In the genomic region with DNA sequence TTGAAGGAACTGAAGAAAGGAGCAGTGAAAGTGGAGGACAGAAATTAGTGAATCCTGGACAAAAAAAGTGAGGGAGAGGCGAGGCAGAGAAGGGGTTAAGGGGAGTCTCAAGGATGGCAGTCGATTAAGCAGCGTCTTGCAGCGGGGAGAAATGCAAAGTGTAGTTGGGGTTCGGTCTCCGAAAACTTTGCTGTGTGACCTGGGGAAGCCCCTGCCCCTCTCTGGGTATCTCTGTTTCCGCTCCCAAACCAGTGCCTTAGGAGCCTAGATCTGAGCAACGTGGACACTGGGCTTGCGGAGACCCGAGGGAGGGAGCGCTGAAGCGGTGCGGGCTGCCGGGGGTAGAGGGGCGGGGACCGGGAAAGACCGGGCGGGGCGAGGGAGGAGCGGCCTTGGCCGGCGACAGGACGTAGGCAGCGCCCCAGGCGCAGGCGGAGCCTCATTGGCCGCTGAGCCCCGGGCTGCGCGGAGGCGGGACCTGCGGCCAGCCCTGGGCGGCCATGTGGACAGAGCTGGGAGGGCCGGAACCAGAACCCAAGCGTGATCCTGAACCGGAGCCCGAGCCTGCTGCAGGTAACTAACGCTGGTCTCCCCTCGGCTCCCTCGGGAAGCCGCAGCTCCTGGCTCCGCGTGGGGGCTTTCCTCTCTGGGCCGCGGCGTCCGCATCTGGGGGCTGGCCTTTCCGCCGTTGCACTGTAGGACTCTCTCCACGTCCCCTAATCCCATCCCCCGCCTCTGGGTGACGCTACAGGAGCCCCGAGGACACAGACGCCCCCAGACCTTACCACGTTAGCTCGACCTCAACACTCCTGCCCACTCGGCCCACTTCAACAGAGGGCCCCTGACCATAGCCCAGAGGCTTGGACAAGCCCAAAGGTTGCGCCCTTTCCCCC, we compare ENCODE assay signal across 1 cellular context.
TF ChIP-seq lines count a peak whose summit lies in the region.

A gene (plus strand): TSS at position 468 of the 893 bp plus-strand sequence. CDS start 3,047 bp downstream, outside the sequence.

TF ChIP-seq in H1, 55 proteins besides CTCF, POLR2A, EP300 and RAD21 (continues in another document):
- TF ChIP-seq KDM4A (IDR thresholded peaks at IDR 0.05; ENCODE audit: low read depth, low read length, severe bottlenecking) (peak; percentile 89), SAP30 (IDR thresholded peaks at IDR 0.05; ENCODE audit: insufficient read depth, insufficient replicate concordance, low read length) (peak; percentile 63), RBBP5 (IDR thresholded peaks at IDR 0.05; ENCODE audit: borderline replicate concordance, low read depth, low read length) (peak; percentile 69), POLR2AphosphoS5 (IDR thresholded peaks at IDR 0.05; ENCODE audit: low read depth, low read length) (peak; percentile 71), RXRA (IDR thresholded peaks at IDR 0.05; ENCODE audit: insufficient read depth, low read depth, low read length) (no peak), CEBPB (IDR thresholded peaks at IDR 0.05; ENCODE audit: low read depth, low read length) (no peak), JUN (IDR thresholded peaks at IDR 0.05; ENCODE audit: low read depth, low read length) (no peak), RNF2 (IDR thresholded peaks at IDR 0.05; ENCODE audit: borderline replicate concordance, low read depth, low read length, missing control alignments, poor library complexity, severe bottlenecking) (no peak), BACH1 (IDR thresholded peaks at IDR 0.05; ENCODE audit: low read length) (peak; percentile 69), CHD2 (IDR thresholded peaks at IDR 0.05; ENCODE audit: low read length) (no peak), KDM1A (IDR thresholded peaks at IDR 0.05; ENCODE audit: borderline replicate concordance, low read length) (peak; percentile 92), SIN3A (conservative IDR thresholded peaks at IDR 0.05 in 1 of 2, IDR thresholded peaks at IDR 0.05 in 1 of 2; ENCODE audit: low read depth in 1 of 2, low read length in 2 of 2) (peak in 1 of 2 experiments; percentile 31; a peak in 1 of 4 replicates), SIX5 (IDR thresholded peaks at IDR 0.05; ENCODE audit: low read depth, low read length) (no peak), SP4 (IDR thresholded peaks at IDR 0.05; ENCODE audit: low read length) (0 out of 2 replicates have a peak, but pooled peaks have one; percentile 27), ZNF274 (IDR thresholded peaks at IDR 0.05; ENCODE audit: borderline replicate concordance, extremely low read depth, low read length) (no peak), CTBP2 (IDR thresholded peaks at IDR 0.05; ENCODE audit: borderline replicate concordance, insufficient read depth, insufficient read length, low read length) (no peak), HDAC6 (IDR thresholded peaks at IDR 0.05; ENCODE audit: low read depth, low read length) (no peak), CBX8 (IDR thresholded peaks at IDR 0.05; ENCODE audit: borderline replicate concordance, low read depth, low read length) (no peak), SP1 (IDR thresholded peaks at IDR 0.05; ENCODE audit: low read depth, low read length) (0 out of 2 replicates have a peak, but pooled peaks have one; percentile 26), TAF1 (IDR thresholded peaks at IDR 0.05; ENCODE audit: low read depth, low read length) (peak; percentile 77), TBP (IDR thresholded peaks at IDR 0.05; ENCODE audit: low read depth, low read length) (peak; percentile 66), FOSL1 (IDR thresholded peaks at IDR 0.05; ENCODE audit: insufficient read depth, low read depth, low read length) (no peak), GABPA (IDR thresholded peaks at IDR 0.05; ENCODE audit: borderline replicate concordance, insufficient read depth, low read length) (no peak), NANOG (IDR thresholded peaks at IDR 0.05; ENCODE audit: insufficient read depth, low read depth, low read length, poor library complexity, severe bottlenecking) (no peak), EZH2 (IDR thresholded peaks at IDR 0.05; ENCODE audit: low read depth, low read length, severe bottlenecking) (no peak), SUZ12 (IDR thresholded peaks at IDR 0.05; ENCODE audit: low read length) (0 out of 2 replicates have a peak, but pooled peaks have one; percentile 31), CHD1 (IDR thresholded peaks at IDR 0.05; ENCODE audit: low read depth, low read length) (no peak), CREB1 (IDR thresholded peaks at IDR 0.05) (no peak), HDAC2 (IDR thresholded peaks at IDR 0.05; ENCODE audit: borderline replicate concordance in 1 of 2, low read depth in 2 of 2, low read length in 2 of 2) (peak; percentile 23 to 78; a peak in 1 of 4 replicates), CBX5 (IDR thresholded peaks at IDR 0.05; ENCODE audit: low read depth, low read length) (no peak), TEAD4 (IDR thresholded peaks at IDR 0.05; ENCODE audit: low read depth, low read length) (no peak), NRF1 (IDR thresholded peaks at IDR 0.05; ENCODE audit: low read depth, low read length) (no peak), SP2 (IDR thresholded peaks at IDR 0.05; ENCODE audit: low read length) (no peak), YY1 (IDR thresholded peaks at IDR 0.05; ENCODE audit: low read depth, low read length) (peak; percentile 65; the same call in 1 of the 2 replicates), ASH2L (IDR thresholded peaks at IDR 0.05; ENCODE audit: low read length) (peak; percentile 84), TAF7 (optimal IDR thresholded peaks at IDR 0.05; ENCODE audit: borderline replicate concordance, low read depth, low read length) (no peak), MAFK (IDR thresholded peaks at IDR 0.05; ENCODE audit: low read depth, low read length) (no peak), EGR1 (IDR thresholded peaks at IDR 0.05; ENCODE audit: borderline replicate concordance, low read depth, low read length) (no peak), BRCA1 (IDR thresholded peaks at IDR 0.05; ENCODE audit: low read depth, low read length) (no peak), SRF (IDR thresholded peaks at IDR 0.05; ENCODE audit: low read depth, low read length) (no peak), KDM5A (IDR thresholded peaks at IDR 0.05; ENCODE audit: low read length) (no peak), TCF12 (IDR thresholded peaks at IDR 0.05; ENCODE audit: low read depth, low read length) (no peak), PHF8 (conservative IDR thresholded peaks at IDR 0.05; ENCODE audit: low read depth, low read length) (peak; percentile 90), POU5F1 (IDR thresholded peaks at IDR 0.05; ENCODE audit: low read depth, low read length) (no peak), SIRT6 (IDR thresholded peaks at IDR 0.05; ENCODE audit: low read length) (no peak), JUND (IDR thresholded peaks at IDR 0.05; ENCODE audit: low read length) (no peak), GTF2F1 (IDR thresholded peaks at IDR 0.05; ENCODE audit: borderline replicate concordance, low read depth, low read length) (peak; percentile 76; the same call in 1 of the 2 replicates), RFX5 (IDR thresholded peaks at IDR 0.05; ENCODE audit: borderline replicate concordance, low read depth, low read length) (no peak)
- TF ChIP-seq, protein P1, sequence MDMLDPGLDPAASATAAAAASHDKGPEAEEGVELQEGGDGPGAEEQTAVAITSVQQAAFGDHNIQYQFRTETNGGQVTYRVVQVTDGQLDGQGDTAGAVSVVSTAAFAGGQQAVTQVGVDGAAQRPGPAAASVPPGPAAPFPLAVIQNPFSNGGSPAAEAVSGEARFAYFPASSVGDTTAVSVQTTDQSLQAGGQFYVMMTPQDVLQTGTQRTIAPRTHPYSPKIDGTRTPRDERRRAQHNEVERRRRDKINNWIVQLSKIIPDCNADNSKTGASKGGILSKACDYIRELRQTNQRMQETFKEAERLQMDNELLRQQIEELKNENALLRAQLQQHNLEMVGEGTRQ (IDR thresholded peaks at IDR 0.05; ENCODE audit: low read length), result no peak
- TF ChIP-seq, protein P2, sequence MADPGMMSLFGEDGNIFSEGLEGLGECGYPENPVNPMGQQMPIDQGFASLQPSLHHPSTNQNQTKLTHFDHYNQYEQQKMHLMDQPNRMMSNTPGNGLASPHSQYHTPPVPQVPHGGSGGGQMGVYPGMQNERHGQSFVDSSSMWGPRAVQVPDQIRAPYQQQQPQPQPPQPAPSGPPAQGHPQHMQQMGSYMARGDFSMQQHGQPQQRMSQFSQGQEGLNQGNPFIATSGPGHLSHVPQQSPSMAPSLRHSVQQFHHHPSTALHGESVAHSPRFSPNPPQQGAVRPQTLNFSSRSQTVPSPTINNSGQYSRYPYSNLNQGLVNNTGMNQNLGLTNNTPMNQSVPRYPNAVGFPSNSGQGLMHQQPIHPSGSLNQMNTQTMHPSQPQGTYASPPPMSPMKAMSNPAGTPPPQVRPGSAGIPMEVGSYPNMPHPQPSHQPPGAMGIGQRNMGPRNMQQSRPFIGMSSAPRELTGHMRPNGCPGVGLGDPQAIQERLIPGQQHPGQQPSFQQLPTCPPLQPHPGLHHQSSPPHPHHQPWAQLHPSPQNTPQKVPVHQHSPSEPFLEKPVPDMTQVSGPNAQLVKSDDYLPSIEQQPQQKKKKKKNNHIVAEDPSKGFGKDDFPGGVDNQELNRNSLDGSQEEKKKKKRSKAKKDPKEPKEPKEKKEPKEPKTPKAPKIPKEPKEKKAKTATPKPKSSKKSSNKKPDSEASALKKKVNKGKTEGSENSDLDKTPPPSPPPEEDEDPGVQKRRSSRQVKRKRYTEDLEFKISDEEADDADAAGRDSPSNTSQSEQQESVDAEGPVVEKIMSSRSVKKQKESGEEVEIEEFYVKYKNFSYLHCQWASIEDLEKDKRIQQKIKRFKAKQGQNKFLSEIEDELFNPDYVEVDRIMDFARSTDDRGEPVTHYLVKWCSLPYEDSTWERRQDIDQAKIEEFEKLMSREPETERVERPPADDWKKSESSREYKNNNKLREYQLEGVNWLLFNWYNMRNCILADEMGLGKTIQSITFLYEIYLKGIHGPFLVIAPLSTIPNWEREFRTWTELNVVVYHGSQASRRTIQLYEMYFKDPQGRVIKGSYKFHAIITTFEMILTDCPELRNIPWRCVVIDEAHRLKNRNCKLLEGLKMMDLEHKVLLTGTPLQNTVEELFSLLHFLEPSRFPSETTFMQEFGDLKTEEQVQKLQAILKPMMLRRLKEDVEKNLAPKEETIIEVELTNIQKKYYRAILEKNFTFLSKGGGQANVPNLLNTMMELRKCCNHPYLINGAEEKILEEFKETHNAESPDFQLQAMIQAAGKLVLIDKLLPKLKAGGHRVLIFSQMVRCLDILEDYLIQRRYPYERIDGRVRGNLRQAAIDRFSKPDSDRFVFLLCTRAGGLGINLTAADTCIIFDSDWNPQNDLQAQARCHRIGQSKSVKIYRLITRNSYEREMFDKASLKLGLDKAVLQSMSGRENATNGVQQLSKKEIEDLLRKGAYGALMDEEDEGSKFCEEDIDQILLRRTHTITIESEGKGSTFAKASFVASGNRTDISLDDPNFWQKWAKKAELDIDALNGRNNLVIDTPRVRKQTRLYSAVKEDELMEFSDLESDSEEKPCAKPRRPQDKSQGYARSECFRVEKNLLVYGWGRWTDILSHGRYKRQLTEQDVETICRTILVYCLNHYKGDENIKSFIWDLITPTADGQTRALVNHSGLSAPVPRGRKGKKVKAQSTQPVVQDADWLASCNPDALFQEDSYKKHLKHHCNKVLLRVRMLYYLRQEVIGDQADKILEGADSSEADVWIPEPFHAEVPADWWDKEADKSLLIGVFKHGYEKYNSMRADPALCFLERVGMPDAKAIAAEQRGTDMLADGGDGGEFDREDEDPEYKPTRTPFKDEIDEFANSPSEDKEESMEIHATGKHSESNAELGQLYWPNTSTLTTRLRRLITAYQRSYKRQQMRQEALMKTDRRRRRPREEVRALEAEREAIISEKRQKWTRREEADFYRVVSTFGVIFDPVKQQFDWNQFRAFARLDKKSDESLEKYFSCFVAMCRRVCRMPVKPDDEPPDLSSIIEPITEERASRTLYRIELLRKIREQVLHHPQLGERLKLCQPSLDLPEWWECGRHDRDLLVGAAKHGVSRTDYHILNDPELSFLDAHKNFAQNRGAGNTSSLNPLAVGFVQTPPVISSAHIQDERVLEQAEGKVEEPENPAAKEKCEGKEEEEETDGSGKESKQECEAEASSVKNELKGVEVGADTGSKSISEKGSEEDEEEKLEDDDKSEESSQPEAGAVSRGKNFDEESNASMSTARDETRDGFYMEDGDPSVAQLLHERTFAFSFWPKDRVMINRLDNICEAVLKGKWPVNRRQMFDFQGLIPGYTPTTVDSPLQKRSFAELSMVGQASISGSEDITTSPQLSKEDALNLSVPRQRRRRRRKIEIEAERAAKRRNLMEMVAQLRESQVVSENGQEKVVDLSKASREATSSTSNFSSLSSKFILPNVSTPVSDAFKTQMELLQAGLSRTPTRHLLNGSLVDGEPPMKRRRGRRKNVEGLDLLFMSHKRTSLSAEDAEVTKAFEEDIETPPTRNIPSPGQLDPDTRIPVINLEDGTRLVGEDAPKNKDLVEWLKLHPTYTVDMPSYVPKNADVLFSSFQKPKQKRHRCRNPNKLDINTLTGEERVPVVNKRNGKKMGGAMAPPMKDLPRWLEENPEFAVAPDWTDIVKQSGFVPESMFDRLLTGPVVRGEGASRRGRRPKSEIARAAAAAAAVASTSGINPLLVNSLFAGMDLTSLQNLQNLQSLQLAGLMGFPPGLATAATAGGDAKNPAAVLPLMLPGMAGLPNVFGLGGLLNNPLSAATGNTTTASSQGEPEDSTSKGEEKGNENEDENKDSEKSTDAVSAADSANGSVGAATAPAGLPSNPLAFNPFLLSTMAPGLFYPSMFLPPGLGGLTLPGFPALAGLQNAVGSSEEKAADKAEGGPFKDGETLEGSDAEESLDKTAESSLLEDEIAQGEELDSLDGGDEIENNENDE (IDR thresholded peaks at IDR 0.05; ENCODE audit: insufficient replicate concordance, low read length), result no peak
- TF ChIP-seq, protein P3, sequence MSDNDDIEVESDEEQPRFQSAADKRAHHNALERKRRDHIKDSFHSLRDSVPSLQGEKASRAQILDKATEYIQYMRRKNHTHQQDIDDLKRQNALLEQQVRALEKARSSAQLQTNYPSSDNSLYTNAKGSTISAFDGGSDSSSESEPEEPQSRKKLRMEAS (IDR thresholded peaks at IDR 0.05), result peak; percentile 74
- TF ChIP-seq, protein P4, sequence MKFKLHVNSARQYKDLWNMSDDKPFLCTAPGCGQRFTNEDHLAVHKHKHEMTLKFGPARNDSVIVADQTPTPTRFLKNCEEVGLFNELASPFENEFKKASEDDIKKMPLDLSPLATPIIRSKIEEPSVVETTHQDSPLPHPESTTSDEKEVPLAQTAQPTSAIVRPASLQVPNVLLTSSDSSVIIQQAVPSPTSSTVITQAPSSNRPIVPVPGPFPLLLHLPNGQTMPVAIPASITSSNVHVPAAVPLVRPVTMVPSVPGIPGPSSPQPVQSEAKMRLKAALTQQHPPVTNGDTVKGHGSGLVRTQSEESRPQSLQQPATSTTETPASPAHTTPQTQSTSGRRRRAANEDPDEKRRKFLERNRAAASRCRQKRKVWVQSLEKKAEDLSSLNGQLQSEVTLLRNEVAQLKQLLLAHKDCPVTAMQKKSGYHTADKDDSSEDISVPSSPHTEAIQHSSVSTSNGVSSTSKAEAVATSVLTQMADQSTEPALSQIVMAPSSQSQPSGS (IDR thresholded peaks at IDR 0.05; ENCODE audit: low read length), result no peak
- TF ChIP-seq, protein P5, sequence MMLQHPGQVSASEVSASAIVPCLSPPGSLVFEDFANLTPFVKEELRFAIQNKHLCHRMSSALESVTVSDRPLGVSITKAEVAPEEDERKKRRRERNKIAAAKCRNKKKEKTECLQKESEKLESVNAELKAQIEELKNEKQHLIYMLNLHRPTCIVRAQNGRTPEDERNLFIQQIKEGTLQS (IDR thresholded peaks at IDR 0.05; ENCODE audit: insufficient read depth, low read depth, low read length), result no peak
- TF ChIP-seq, protein P6, sequence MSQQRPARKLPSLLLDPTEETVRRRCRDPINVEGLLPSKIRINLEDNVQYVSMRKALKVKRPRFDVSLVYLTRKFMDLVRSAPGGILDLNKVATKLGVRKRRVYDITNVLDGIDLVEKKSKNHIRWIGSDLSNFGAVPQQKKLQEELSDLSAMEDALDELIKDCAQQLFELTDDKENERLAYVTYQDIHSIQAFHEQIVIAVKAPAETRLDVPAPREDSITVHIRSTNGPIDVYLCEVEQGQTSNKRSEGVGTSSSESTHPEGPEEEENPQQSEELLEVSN (IDR thresholded peaks at IDR 0.05), result peak; percentile 77; the same call in 1 of the 2 replicates
